24 cellular contexts compared by ENCODE assay signal in genomic region chr1:85189120-85189519, GRCh38. TPM values are rescaled to one million over a fixed set of nuclear protein-coding genes. Genes with fewer than 3 reads are reported as not detected.
A peak's percentile ranks its signal among the peaks of the same experiment; 100 is the strongest.
DNase-seq lines count a peak whose midpoint lies in the region; ATAC-seq and TF ChIP-seq lines count a peak whose summit lies in the region.
"Had no signal": no experiment of that assay in that cellular context is flagged by ENCODE, and none has a peak within 500 bp of the region (broad histone marks: within the 10 kb centered on the region; RNA-seq: fewer than 3 reads in every experiment).

No MANE protein-coding gene starts in this region.

- peak overlapping the region; percentile 79 for H3K27ac ChIP-seq in OCI-LY3 (ENCODE audit: low read length)
- H3K27ac ChIP-seq in thyroid gland = no peak overlapping the region
- no peak overlapping the region for H3K27ac ChIP-seq in caudate nucleus (ENCODE audit: low read depth, low read length)
- H3K27ac ChIP-seq: Peyer's patch, SK-N-MC had no signal

- H3K4me1 Mint-ChIP-seq in HFFc6 (ENCODE audit: low read depth) = peaks cover 15% of the 10 kb centered on the region

- peaks cover 7% of the 10 kb centered on the region for H3K36me3 ChIP-seq in OCI-LY3 (replicated peaks; ENCODE audit: low read depth, low read length)
- peaks cover 0 to 4% of the 10 kb centered on the region in 2 donors for H3K36me3 ChIP-seq in thyroid gland
- H3K36me3 ChIP-seq: MG63 had no signal

- CTCF ChIA-PET in GM10248 (lab: Yijun Ruan, JAX) = interaction anchor here (1.9 kb wide), 1 partner anchor 42 kb away, joined by 6 read pairs; no protein-coding TSS in a partner anchor

- WGBS in thyroid gland, 2 donors = 86 to 89% methylated on average over 1 of the region's 1 CpG

- no peak overlapping the region for H3K4me3 Mint-ChIP-seq in HFFc6

- peak overlapping the region; percentile 63 for H3K4me2 ChIP-seq in OCI-LY3 (ENCODE audit: low read length)

- H3K27me3 Mint-ChIP-seq in HFFc6 (ENCODE audit: insufficient read depth) = no peaks in the 10 kb centered on the region

- H4K20me1 ChIP-seq in OCI-LY3 (ENCODE audit: insufficient read depth, low read length) = no peaks in the 10 kb centered on the region

- TF ChIP-seq CTCF in GM10248 (IDR thresholded peaks at IDR 0.05; ENCODE audit: control extremely low read depth, extremely low read depth, low read depth, missing control alignments) (no peak), HFFc6 (IDR thresholded peaks at IDR 0.05) (no peak), OCI-LY3 (IDR thresholded peaks at IDR 0.05; ENCODE audit: low read depth, low read length) (no peak), thyroid gland (IDR thresholded peaks at IDR 0.05) (no peak)

- 0 out of 2 replicates have a peak, but pooled peaks cover 6% of the 10 kb centered on the region for H3K9me3 Mint-ChIP-seq in HFFc6

- 0 out of 2 replicates have a peak overlapping the region, but pooled peaks have one; percentile 1 for H3K9ac ChIP-seq in OCI-LY3 (ENCODE audit: low read length)

- peaks cover 17% of the 10 kb centered on the region for H3K79me2 ChIP-seq in OCI-LY3 (ENCODE audit: low read length)

- no peak overlapping the region for H2AFZ ChIP-seq in OCI-LY3 (ENCODE audit: low read depth, low read length)

- ATAC-seq in GM18520 (IDR thresholded peaks at IDR 0.05; ENCODE audit: unreplicated experiment) = peak; percentile 55

- intact Hi-C loops in thyroid gland (cut with DNase I) = no loop called here

- H3K4me1 ChIP-seq in OCI-LY3 (ENCODE audit: low read length) = peaks cover 28% of the 10 kb centered on the region
- H3K4me1 ChIP-seq in thyroid gland = no peaks in the 10 kb centered on the region
- H3K4me1 ChIP-seq: Peyer's patch had no signal

- DNase-seq in GM10248 (ENCODE audit: extremely low spot score) = peak; percentile 19
- no peak for DNase-seq in HFFc6
- DNase-seq in thyroid gland = no peak
- no peak for DNase-seq in caudate nucleus (lab: John Stamatoyannopoulos, UW)
- DNase-seq in NCI-H1092 (lab: John Stamatoyannopoulos, UW) = no peak
- DNase-seq in NCI-H2029 (lab: John Stamatoyannopoulos, UW) = no peak
- DNase-seq: Calu3, DMS79 treated with DMSO at 0.1 percent for 48 hours, GF-D8, HCEC 1CT, IMR-90, KG1, MG63, NCI-H1417, NCI-H1694, NCI-H2081, NCI-H2227 treated with DMSO at 0.1 percent for 48 hours, NCI-H526 treated with DMSO at 0.1 percent for 48 hours, OCI-M1, Peyer's patch, SIG-M5 had no signal

- TF ChIP-seq POLR2A in thyroid gland (IDR thresholded peaks at IDR 0.05) = no peak

- H3K27ac Mint-ChIP-seq in HFFc6 = peak overlapping the region; percentile 13

- peak overlapping the region; percentile 26 for H3K4me3 ChIP-seq in OCI-LY3 (ENCODE audit: low read length)
- no peak overlapping the region for H3K4me3 ChIP-seq in thyroid gland (replicated peaks in 1 of 3)
- H3K4me3 ChIP-seq: MG63, Peyer's patch, SK-N-MC had no signal

- H3K27me3 ChIP-seq in OCI-LY3 (ENCODE audit: low read depth, low read length) = no peaks in the 10 kb centered on the region
- H3K27me3 ChIP-seq in thyroid gland = no peaks in the 10 kb centered on the region
- H3K27me3 ChIP-seq: MG63, Peyer's patch had no signal

- POLR2A ChIA-PET in GM10248 (lab: Yijun Ruan, JAX) = no interaction called here

- H3K9me3 ChIP-seq in OCI-LY3 (ENCODE audit: insufficient read depth, low read length) (no peaks in the 10 kb centered on the region), thyroid gland (no peaks in the 10 kb centered on the region)
- H3K9me3 ChIP-seq: MG63, Peyer's patch had no signal

- peaks cover 14% of the 10 kb centered on the region for H3K36me3 Mint-ChIP-seq in HFFc6 (ENCODE audit: low read depth)

RNA-seq across cellular contexts. Expression of gene SYDE2, which starts 11.7 kb away (rescaled TPM):
- 10 to 100 TPM in 4 of 6 experiments, 1 to 10 TPM in 2; 9.1 to 12.3 (median 10.3) TPM for total RNA-seq in HFFc6 (2021; fragmentation: NEBNext Ultra II Directional; extraction: Animal tissue kit (Norgen Biotek cat#: 25700))
- total RNA-seq in thyroid gland = 10 to 100 TPM; 15.2 to 30.8 (median 20.5) TPM
